In the genomic region with DNA sequence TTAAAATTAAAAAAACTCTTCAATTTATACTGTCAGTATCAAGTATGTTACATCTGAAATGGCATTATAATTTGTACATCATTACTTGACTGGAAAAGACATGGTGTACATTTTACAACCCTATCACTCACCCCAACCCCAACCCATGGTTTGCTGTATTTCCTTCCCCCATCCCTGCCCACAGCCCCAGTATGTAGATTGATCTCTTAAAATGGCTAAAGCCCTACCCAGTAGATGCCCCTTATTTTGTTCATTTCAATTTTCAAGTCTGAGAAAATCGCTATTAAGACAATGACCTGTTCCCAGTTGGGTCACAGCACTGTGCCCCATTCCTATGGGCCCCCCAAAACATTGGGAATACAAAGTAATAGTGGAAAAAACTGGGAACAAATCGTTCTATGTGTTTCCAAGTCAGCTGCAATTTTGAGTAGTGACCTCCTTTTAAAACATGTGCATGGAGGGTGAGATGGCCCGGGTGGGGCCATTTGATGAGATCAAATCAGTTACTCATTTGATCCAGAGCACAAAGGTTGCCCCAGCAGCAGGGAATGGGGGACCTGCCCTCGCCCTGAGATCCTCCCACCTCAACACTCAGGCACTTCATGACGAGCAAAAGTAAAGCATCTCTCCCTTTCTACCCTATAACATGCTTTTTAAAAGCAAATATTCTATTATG, we compare ENCODE assay signal across 13 cellular contexts. TPM values are rescaled to one million over a fixed set of nuclear protein-coding genes. Genes with fewer than 3 reads are reported as not detected.
DNase-seq lines count a peak whose midpoint lies in the region; ATAC-seq and TF ChIP-seq lines count a peak whose summit lies in the region.
"Had no signal": no experiment of that assay in that cellular context is flagged by ENCODE, and none has a peak within 500 bp of the region (broad histone marks: within the 10 kb centered on the region; RNA-seq: fewer than 3 reads in every experiment).

No MANE protein-coding gene starts in this region.

- no peak for DNase-seq in activated CD4-positive, alpha-beta T cell treated with anti-CD3 and anti-CD28 coated beads, Interleukin-2, amount 10 ng/mL, durations not matched to agents 7 days and 5 days
- DNase-seq in activated CD4-positive, alpha-beta T cell treated with anti-CD3 and anti-CD28 coated beads, Interleukin-2, amount 50 U/mL, for 1 hour = no peak
- DNase-seq in PC-9 (no peak), amygdala (lab: John Stamatoyannopoulos, UW) (no peak), iPS-NIHi11 (ENCODE audit: low spot score) (no peak), GF-D8 (lab: John Stamatoyannopoulos, UW) (no peak)
- no peak for DNase-seq in effector memory CD8-positive, alpha-beta T cell
- DNase-seq: effector CD4-positive, alpha-beta T cell; NCI-H345 had no signal

- BruUV-seq in PC-9 (replicated peaks; lab: Mats Ljungman, UMichigan) = no TSS peak

- H2AFZ ChIP-seq in PC-9 = no peak overlapping the region

- H3K9me3 ChIP-seq in PC-9 (ENCODE audit: insufficient read depth, low read depth) = no peaks in the 10 kb centered on the region
- H3K9me3 ChIP-seq: thoracic aorta had no signal

- H3K79me2 ChIP-seq in PC-9 (ENCODE audit: low read depth) = peaks cover 97% of the 10 kb centered on the region

- H3K9me3 Mint-ChIP-seq in activated CD4-positive, alpha-beta T cell treated with anti-CD3 and anti-CD28 coated beads, Interleukin-2, amount 10 ng/mL, durations not matched to agents 7 days and 5 days = no peaks in the 10 kb centered on the region
- H3K9me3 Mint-ChIP-seq in effector memory CD8-positive, alpha-beta T cell = no peaks in the 10 kb centered on the region
- no peaks in the 10 kb centered on the region for H3K9me3 Mint-ChIP-seq in stimulated activated memory B cell treated with anti-CD40 and anti-IgM and Interleukin-4, amounts not matched to agents 10 μg/mL and 1 μg/mL and 100 μg/mL, for 72 hours
- H3K9me3 Mint-ChIP-seq: neural crest cell had no signal

- ATAC-seq in effector memory CD8-positive, alpha-beta T cell (replicated peaks) = no peak
- ATAC-seq in stimulated activated memory B cell treated with anti-CD40 and anti-IgM and Interleukin-4, amounts not matched to agents 10 μg/mL and 1 μg/mL and 100 μg/mL, for 72 hours = no peak

- POLR2A ChIA-PET in activated CD4-positive, alpha-beta T cell treated with anti-CD3 and anti-CD28 coated beads, Interleukin-2, amount 10 ng/mL, durations not matched to agents 7 days and 5 days (lab: Charles Lee) = interaction anchor here (0.7 kb wide), 1 partner anchor 11 kb away, joined by 3 read pairs; no protein-coding TSS in a partner anchor
- POLR2A ChIA-PET in PC-9 (lab: Charles Lee; ENCODE audit: unreplicated experiment) = no interaction called here

- intact Hi-C loops in PC-9 (cut with micrococcal nuclease; ENCODE audit: unreplicated experiment) = no loop called here

- H3K36me3 Mint-ChIP-seq in activated CD4-positive, alpha-beta T cell treated with anti-CD3 and anti-CD28 coated beads, Interleukin-2, amount 10 ng/mL, durations not matched to agents 7 days and 5 days (ENCODE audit: low read depth) = peaks cover 72% of the 10 kb centered on the region
- peaks cover 91% of the 10 kb centered on the region for H3K36me3 Mint-ChIP-seq in effector memory CD8-positive, alpha-beta T cell (ENCODE audit: insufficient read depth)
- peaks cover 53% of the 10 kb centered on the region for H3K36me3 Mint-ChIP-seq in stimulated activated memory B cell treated with anti-CD40 and anti-IgM and Interleukin-4, amounts not matched to agents 10 μg/mL and 1 μg/mL and 100 μg/mL, for 72 hours

- H3F3A ChIP-seq in PC-9 (ENCODE audit: insufficient read depth, low read depth) = peaks cover 97% of the 10 kb centered on the region

- peaks cover 85% of the 10 kb centered on the region for H3K36me3 ChIP-seq in PC-9 (ENCODE audit: low read depth)
- H3K36me3 ChIP-seq: thoracic aorta had no signal

- no peak overlapping the region for H3K4me3 Mint-ChIP-seq in activated CD4-positive, alpha-beta T cell treated with anti-CD3 and anti-CD28 coated beads, Interleukin-2, amount 10 ng/mL, durations not matched to agents 7 days and 5 days
- peak overlapping the region; percentile 50 to 99 for H3K4me3 Mint-ChIP-seq in effector memory CD8-positive, alpha-beta T cell
- peak overlapping the region; percentile 62 for H3K4me3 Mint-ChIP-seq in stimulated activated memory B cell treated with anti-CD40 and anti-IgM and Interleukin-4, amounts not matched to agents 10 μg/mL and 1 μg/mL and 100 μg/mL, for 72 hours
- H3K4me3 Mint-ChIP-seq: neural crest cell had no signal

- H3K27ac ChIP-seq in PC-9 = peak overlapping the region; percentile 92
- H3K27ac ChIP-seq: HL-60, thoracic aorta had no signal

- H3K4me1 Mint-ChIP-seq in activated CD4-positive, alpha-beta T cell treated with anti-CD3 and anti-CD28 coated beads, Interleukin-2, amount 10 ng/mL, durations not matched to agents 7 days and 5 days = peaks cover 87% of the 10 kb centered on the region
- H3K4me1 Mint-ChIP-seq in effector memory CD8-positive, alpha-beta T cell (ENCODE audit: low read depth in 2 of 2) = peaks cover 74 to 90% of the 10 kb centered on the region in 2 donors
- peaks cover 95% of the 10 kb centered on the region for H3K4me1 Mint-ChIP-seq in stimulated activated memory B cell treated with anti-CD40 and anti-IgM and Interleukin-4, amounts not matched to agents 10 μg/mL and 1 μg/mL and 100 μg/mL, for 72 hours

- H3K27me3 ChIP-seq in PC-9 (ENCODE audit: insufficient read depth, low read depth) = no peaks in the 10 kb centered on the region

- H3K9me2 ChIP-seq in PC-9 (ENCODE audit: insufficient read depth) = no peaks in the 10 kb centered on the region

- H4K20me1 ChIP-seq in PC-9 (ENCODE audit: insufficient read depth) = peaks cover 94% of the 10 kb centered on the region

- H3K4me2 ChIP-seq in PC-9 = peak overlapping the region; percentile 98

- CTCF ChIA-PET in activated CD4-positive, alpha-beta T cell treated with anti-CD3 and anti-CD28 coated beads, Interleukin-2, amount 10 ng/mL, durations not matched to agents 7 days and 5 days (lab: Charles Lee) = interaction anchor here (0.7 kb wide), 1 partner anchor 12 kb away, joined by 3 read pairs; no protein-coding TSS in a partner anchor
- CTCF ChIA-PET in PC-9 (lab: Charles Lee) = interaction anchor here (0.7 kb wide), 1 partner anchor 194 kb away, joined by 3 read pairs; the partner anchor contains the start of gene RSPH3

- H3K27me3 Mint-ChIP-seq in activated CD4-positive, alpha-beta T cell treated with anti-CD3 and anti-CD28 coated beads, Interleukin-2, amount 10 ng/mL, durations not matched to agents 7 days and 5 days = no peaks in the 10 kb centered on the region
- no peaks in the 10 kb centered on the region for H3K27me3 Mint-ChIP-seq in effector memory CD8-positive, alpha-beta T cell
- no peaks in the 10 kb centered on the region for H3K27me3 Mint-ChIP-seq in stimulated activated memory B cell treated with anti-CD40 and anti-IgM and Interleukin-4, amounts not matched to agents 10 μg/mL and 1 μg/mL and 100 μg/mL, for 72 hours

- H3K4me1 ChIP-seq in PC-9 (replicated peaks; ENCODE audit: insufficient read depth) = peaks cover 96% of the 10 kb centered on the region

- peak overlapping the region; percentile 81 for H3K27ac Mint-ChIP-seq in activated CD4-positive, alpha-beta T cell treated with anti-CD3 and anti-CD28 coated beads, Interleukin-2, amount 10 ng/mL, durations not matched to agents 7 days and 5 days
- H3K27ac Mint-ChIP-seq in effector memory CD8-positive, alpha-beta T cell = peak overlapping the region; percentile 76 to 86
- H3K27ac Mint-ChIP-seq in stimulated activated memory B cell treated with anti-CD40 and anti-IgM and Interleukin-4, amounts not matched to agents 10 μg/mL and 1 μg/mL and 100 μg/mL, for 72 hours = peak overlapping the region; percentile 73

- H3K4me3 ChIP-seq in PC-9 = peak overlapping the region; percentile 86
- H3K4me3 ChIP-seq: thoracic aorta had no signal

- no peak for TF ChIP-seq CTCF in PC-9 (conservative IDR thresholded peaks at IDR 0.05)

RNA-seq across cellular contexts. Expression of gene EZR, which starts 13.3 kb away (rescaled TPM):
- 100 to 1,000 TPM; 201 to 210 TPM for total RNA-seq in activated CD4-positive, alpha-beta T cell treated with anti-CD3 and anti-CD28 coated beads, Interleukin-2, amount 10 ng/mL, durations not matched to agents 7 days and 5 days
- total RNA-seq in PC-9 (2021) = 231 and 240 TPM in 2 replicates
